8 cellular contexts compared by ENCODE assay signal in the genomic region with DNA sequence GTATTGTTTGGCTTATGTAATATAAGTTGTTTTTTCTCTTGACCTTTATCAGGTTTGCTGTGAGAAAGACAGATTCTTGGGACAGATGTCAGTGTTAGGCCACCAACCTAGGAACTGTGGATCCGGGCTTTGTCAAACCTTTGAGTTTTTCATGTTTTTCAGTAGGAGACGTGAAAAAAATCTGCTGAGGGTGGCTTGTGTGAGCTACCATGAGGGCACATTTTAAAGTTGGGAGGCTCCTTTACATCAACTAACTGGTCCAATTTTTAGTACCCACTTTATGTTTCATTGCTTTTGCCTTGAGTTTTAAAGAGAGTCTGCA. TPM values are rescaled to one million over a fixed set of nuclear protein-coding genes. Genes with fewer than 3 reads are reported as not detected.
DNase-seq lines count a peak whose midpoint lies in the region; ATAC-seq and TF ChIP-seq lines count a peak whose summit lies in the region.

No MANE protein-coding gene starts in this region.

- H3K36me3 Mint-ChIP-seq in activated naive CD4-positive, alpha-beta T cell treated with anti-CD3 and anti-CD28 coated beads, Interleukin-2, amount 10 ng/mL, durations not matched to agents 7 days and 5 days, result peaks cover 12% of the 10 kb centered on the region

- no peak for ATAC-seq in lung (ENCODE audit: insufficient read depth, low FRiP score)
- ATAC-seq in upper lobe of right lung, result no peak
- ATAC-seq in HG02588 (IDR thresholded peaks at IDR 0.05; ENCODE audit: unreplicated experiment), result no peak

- no peaks in the 10 kb centered on the region for H3K27me3 ChIP-seq in ascending aorta
- no peaks in the 10 kb centered on the region for H3K27me3 ChIP-seq in lung (ENCODE audit: control insufficient read depth, insufficient read depth)
- peaks cover 7% of the 10 kb centered on the region for H3K27me3 ChIP-seq in upper lobe of right lung

- H3K4me3 ChIP-seq in ascending aorta (peak overlapping the region; percentile 75 to 92), lung (peak overlapping the region; percentile 84), upper lobe of right lung (peak overlapping the region; percentile 95)

- CTCF ChIA-PET in activated naive CD4-positive, alpha-beta T cell treated with anti-CD3 and anti-CD28 coated beads, Interleukin-2, amount 10 ng/mL, durations not matched to agents 7 days and 5 days (lab: Charles Lee), result no interaction called here

- intact Hi-C loops in ascending aorta (cut with DNase I), result loop anchor here (1.0 to 5.0 kb wide), 3 partner anchors 37 to 260 kb away; a partner anchor contains a TSS
- intact Hi-C loops in upper lobe of right lung (cut with DNase I), result no loop called here

- no peak for DNase-seq in activated naive CD4-positive, alpha-beta T cell treated with anti-CD3 and anti-CD28 coated beads, Interleukin-2, amount 10 ng/mL, durations not matched to agents 7 days and 5 days
- DNase-seq in activated naive CD4-positive, alpha-beta T cell treated with Interleukin-2 at 50 U/mL for 16 hours, result no peak
- DNase-seq in ascending aorta (ENCODE audit: low spot score in 2 of 2) (no peak), lung (ENCODE audit: low spot score) (no peak), upper lobe of right lung (no peak), NCI-H69 (lab: John Stamatoyannopoulos, UW) (no peak), NCI-H1694 (lab: John Stamatoyannopoulos, UW) (no peak)

- H3K36me3 ChIP-seq in ascending aorta, result no peaks in the 10 kb centered on the region
- H3K36me3 ChIP-seq in lung (ENCODE audit: control insufficient read depth in 2 of 2, insufficient read depth in 2 of 2, low read length in 2 of 2), result no peaks in the 10 kb centered on the region
- no peaks in the 10 kb centered on the region for H3K36me3 ChIP-seq in upper lobe of right lung

- TF ChIP-seq CTCF in ascending aorta (IDR thresholded peaks at IDR 0.05) (no peak), lung (IDR thresholded peaks at IDR 0.05; ENCODE audit: control extremely low read depth, extremely low read depth) (no peak), upper lobe of right lung (IDR thresholded peaks at IDR 0.05) (no peak)

- 16 to 32% methylated on average over 2 of the region's 2 CpGs for WGBS in lung, 2 donors

- H3K4me3 Mint-ChIP-seq in activated naive CD4-positive, alpha-beta T cell treated with anti-CD3 and anti-CD28 coated beads, Interleukin-2, amount 10 ng/mL, durations not matched to agents 7 days and 5 days, result peak overlapping the region; percentile 91

- H3K27ac Mint-ChIP-seq in activated naive CD4-positive, alpha-beta T cell treated with anti-CD3 and anti-CD28 coated beads, Interleukin-2, amount 10 ng/mL, durations not matched to agents 7 days and 5 days, result peak overlapping the region; percentile 82

- H3K27me3 Mint-ChIP-seq in activated naive CD4-positive, alpha-beta T cell treated with anti-CD3 and anti-CD28 coated beads, Interleukin-2, amount 10 ng/mL, durations not matched to agents 7 days and 5 days, result peaks cover 4% of the 10 kb centered on the region

- peaks cover 8% of the 10 kb centered on the region for H3K9me3 Mint-ChIP-seq in activated naive CD4-positive, alpha-beta T cell treated with anti-CD3 and anti-CD28 coated beads, Interleukin-2, amount 10 ng/mL, durations not matched to agents 7 days and 5 days

- H3K4me1 Mint-ChIP-seq in activated naive CD4-positive, alpha-beta T cell treated with anti-CD3 and anti-CD28 coated beads, Interleukin-2, amount 10 ng/mL, durations not matched to agents 7 days and 5 days, result peaks cover 24% of the 10 kb centered on the region

- H3K9me3 ChIP-seq in ascending aorta (no peaks in the 10 kb centered on the region), lung (ENCODE audit: control insufficient read depth in 2 of 2, insufficient read depth in 1 of 2, low read length in 1 of 2) (no peaks in the 10 kb centered on the region), upper lobe of right lung (no peaks in the 10 kb centered on the region)

- H3K4me1 ChIP-seq in ascending aorta (peaks cover 6 to 11% of the 10 kb centered on the region in 2 donors), lung (ENCODE audit: control insufficient read depth in 2 of 2, insufficient read depth in 2 of 2, low read length in 2 of 2) (peaks cover 3 to 10% of the 10 kb centered on the region in 2 donors), upper lobe of right lung (peaks cover 11% of the 10 kb centered on the region)

- no peak overlapping the region for H3K27ac ChIP-seq in ascending aorta
- H3K27ac ChIP-seq in lung (ENCODE audit: low read depth in 1 of 2, low read length in 1 of 2), result no peak overlapping the region
- H3K27ac ChIP-seq in upper lobe of right lung, result peak overlapping the region; percentile 73

RNA-seq across cellular contexts. Expression of a gene that starts 0.8 kb away (rescaled TPM):
- total RNA-seq in ascending aorta (21.0 TPM), lung (10 to 100 TPM; 14.7 to 41.6 TPM), upper lobe of right lung (15.1 TPM)
- polyA plus RNA-seq in lung, result 1 to 10 TPM; 2.9 to 7.6 TPM

RNA-seq across cellular contexts. Expression of a gene that starts 36.2 kb away (rescaled TPM):
- total RNA-seq in ascending aorta (36.7 TPM), lung (10 to 100 TPM; 35.4 to 53.7 TPM), upper lobe of right lung (32.9 TPM)
- polyA plus RNA-seq in lung, result 10 to 100 TPM; 13.7 to 22.5 TPM
